Comparison of ENCODE assay signal across 8 cellular contexts in the genomic region with DNA sequence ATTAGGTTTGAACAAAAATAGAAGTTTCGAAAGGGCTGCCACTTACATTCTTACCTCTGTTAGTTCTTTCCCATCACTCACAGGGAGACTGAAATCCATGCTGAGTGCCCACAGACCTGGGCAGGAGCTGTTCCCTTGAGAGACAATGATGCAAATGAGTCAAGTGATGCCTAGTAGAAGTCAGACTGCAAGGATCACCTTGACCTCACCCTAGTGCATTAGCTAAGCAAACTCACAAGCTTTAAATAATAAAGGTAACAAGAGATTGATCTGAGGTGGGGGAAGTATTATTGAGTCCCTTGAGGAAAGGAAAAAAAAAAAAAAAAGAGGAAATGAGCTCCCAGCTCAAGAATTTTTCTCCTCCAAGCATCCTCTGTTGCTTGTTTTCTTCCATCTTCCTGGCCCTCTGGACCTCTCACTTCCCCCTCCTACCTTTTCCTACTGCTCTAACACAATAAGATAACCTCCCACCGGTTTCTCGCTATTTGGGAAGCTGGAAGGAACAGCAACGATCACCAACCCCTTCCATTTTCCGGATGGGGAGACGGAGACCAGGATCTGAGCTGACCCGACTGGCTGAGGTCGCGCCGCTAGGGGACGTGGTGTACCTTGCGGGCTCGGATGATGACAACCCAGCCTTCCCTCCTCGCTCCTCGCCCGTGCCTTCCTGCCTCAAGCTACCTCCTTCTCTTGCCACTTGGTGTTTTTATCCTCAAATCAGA. TPM values are rescaled to one million over a fixed set of nuclear protein-coding genes. Genes with fewer than 3 reads are reported as not detected.
DNase-seq lines count a peak whose midpoint lies in the region; ATAC-seq and TF ChIP-seq lines count a peak whose summit lies in the region.

No MANE protein-coding gene starts in this region.

- H3K36me3 ChIP-seq in gastroesophageal sphincter: no peaks in the 10 kb centered on the region

- H3K4me3 ChIP-seq in gastroesophageal sphincter: peak overlapping the region; percentile 52 to 72

- peaks cover 11% of the 10 kb centered on the region for H3K36me3 Mint-ChIP-seq in osteocyte (ENCODE audit: unreplicated experiment)

- no peak for TF ChIP-seq POLR2A in gastroesophageal sphincter (IDR thresholded peaks at IDR 0.05)

- H3K4me3 Mint-ChIP-seq in osteocyte (ENCODE audit: unreplicated experiment): peak overlapping the region; percentile 97

- H3K4me1 Mint-ChIP-seq in osteocyte (ENCODE audit: unreplicated experiment): peaks cover 59% of the 10 kb centered on the region

- H3K9me3 ChIP-seq in gastroesophageal sphincter: no peaks in the 10 kb centered on the region

- no peak for DNase-seq in GM10266 (ENCODE audit: extremely low spot score)
- DNase-seq in RWPE1 (ENCODE audit: low spot score): peak; percentile 69
- peak; percentile 86 for DNase-seq in osteocyte (ENCODE audit: extremely low spot score, unreplicated experiment)
- no peak for DNase-seq in NCI-H2227 treated with DMSO at 0.1 percent for 48 hours (lab: John Stamatoyannopoulos, UW)
- DNase-seq in NCI-H524 treated with DMSO at 0.1 percent for 48 hours (lab: John Stamatoyannopoulos, UW): no peak
- no peak for DNase-seq in GM19240 (ENCODE audit: insufficient read length, low spot score)

- H3K27me3 Mint-ChIP-seq in osteocyte (ENCODE audit: unreplicated experiment): no peaks in the 10 kb centered on the region

- H3K4me1 ChIP-seq in gastroesophageal sphincter: peaks cover 0 to 23% (median 0%) of the 10 kb centered on the region in 3 donors

- H3K27me3 ChIP-seq in gastroesophageal sphincter: peaks cover 50% of the 10 kb centered on the region

- CTCF ChIA-PET in RWPE1 (lab: Yijun Ruan, JAX): interaction anchor here (0.6 to 1.4 kb wide), 14 partner anchors 9 to 593 kb away, joined by 3 to 6 read pairs (median 3); no protein-coding TSS in a partner anchor

- TF ChIP-seq CTCF in GM10266 (IDR thresholded peaks at IDR 0.05; ENCODE audit: control insufficient read depth, insufficient read depth, low read depth, missing control alignments): peak; percentile 20
- peak; percentile 94 for TF ChIP-seq CTCF in RWPE1 (conservative IDR thresholded peaks at IDR 0.05; ENCODE audit: low read depth)
- TF ChIP-seq CTCF in gastroesophageal sphincter (IDR thresholded peaks at IDR 0.05): peak in 3 of 4 experiments; percentile 48 to 59 (median 56)
- peak; percentile 73 for TF ChIP-seq CTCF in osteocyte (IDR thresholded peaks at IDR 0.05)

- H3K27ac ChIP-seq in RWPE1 (no peak overlapping the region), gastroesophageal sphincter (peak overlapping the region in 3 of 4 donors; percentile 85 to 88 (median 88))

- H3K9me3 Mint-ChIP-seq in osteocyte (ENCODE audit: unreplicated experiment): no peaks in the 10 kb centered on the region

- 41 to 47% methylated on average over 8 to 16 of the region's 16 CpGs for WGBS in gastroesophageal sphincter (ENCODE audit: low coverage in 1 of 2), 2 donors

- peak overlapping the region; percentile 97 for H3K27ac Mint-ChIP-seq in osteocyte (ENCODE audit: unreplicated experiment)

- peak; percentile 50 for ATAC-seq in gastroesophageal sphincter
- ATAC-seq in HG02884 (IDR thresholded peaks at IDR 0.05; ENCODE audit: unreplicated experiment): no peak

- TF ChIP-seq EP300 in gastroesophageal sphincter (IDR thresholded peaks at IDR 0.05): no peak

- POLR2A ChIA-PET in RWPE1 (lab: Yijun Ruan, JAX; ENCODE audit: low non-redundant PET): no interaction called here

RNA-seq across cellular contexts. Expression of gene LPAR1, which starts 2.0 kb away (rescaled TPM):
- total RNA-seq in gastroesophageal sphincter (10 to 100 TPM; 27.1 to 65.4 (median 47.6) TPM), osteocyte (119 and 120 TPM in 2 replicates)

Comparison
In these comparisons a context has a peak if more than half of its experiments do, and no peak if none do; other contexts are left out.
1. DNase-seq: peak in RWPE1 (single experiment) and osteocyte (single experiment); none in GM10266 (single experiment), NCI-H2227 treated with DMSO at 0.1 percent for 48 hours (single experiment), NCI-H524 treated with DMSO at 0.1 percent for 48 hours (single experiment) and GM19240 (single experiment).
2. CTCF ChIP-seq: peak in every context shown above with its lines; median percentile 94 in RWPE1; 73 in osteocyte; 56 in gastroesophageal sphincter; 20 in GM10266.